13 cellular contexts compared by ENCODE assay signal in genomic region chr4:15652191-15652590, GRCh38. TPM values are rescaled to one million over a fixed set of nuclear protein-coding genes. Genes with fewer than 3 reads are reported as not detected.
DNase-seq lines count a peak whose midpoint lies in the region; ATAC-seq, FAIRE-seq and TF ChIP-seq lines count a peak whose summit lies in the region.
"Had no signal": no experiment of that assay in that cellular context is flagged by ENCODE, and none has a peak within 500 bp of the region (broad histone marks: within the 10 kb centered on the region; RNA-seq: fewer than 3 reads in every experiment).

No MANE protein-coding gene starts in this region.

- peaks cover 20% of the 10 kb centered on the region for H3K4me1 Mint-ChIP-seq in glutamatergic neuron (ENCODE audit: low read depth, unreplicated experiment)

- H3K27me3 ChIP-seq in small intestine (ENCODE audit: control insufficient read depth in 2 of 2, insufficient read depth in 2 of 2, low read length in 2 of 2) = no peaks in the 10 kb centered on the region
- H3K27me3 ChIP-seq: body of pancreas had no signal

- peaks cover 11% of the 10 kb centered on the region for H3K27me3 Mint-ChIP-seq in glutamatergic neuron (ENCODE audit: unreplicated experiment)

- peaks cover 6% of the 10 kb centered on the region for H3K9me3 Mint-ChIP-seq in glutamatergic neuron (ENCODE audit: unreplicated experiment)

- no peak overlapping the region for H3K27ac Mint-ChIP-seq in glutamatergic neuron (ENCODE audit: unreplicated experiment)

- H3K36me3 Mint-ChIP-seq in glutamatergic neuron (ENCODE audit: unreplicated experiment) = no peaks in the 10 kb centered on the region

- H3K4me3 ChIP-seq in GM12865 (ENCODE audit: low read depth, low read length) = peak overlapping the region; percentile 11; the same call in 1 of the 2 replicates
- H3K4me3 ChIP-seq in small intestine (ENCODE audit: low read depth in 1 of 2, low read length in 2 of 2) = no peak overlapping the region
- H3K4me3 ChIP-seq: body of pancreas had no signal

- H3K27ac ChIP-seq in VCaP = peak overlapping the region; percentile 95
- H3K27ac ChIP-seq in small intestine (ENCODE audit: low read depth in 1 of 2, low read length in 1 of 2) = no peak overlapping the region

- no peaks in the 10 kb centered on the region for H3K36me3 ChIP-seq in small intestine (ENCODE audit: control insufficient read depth in 2 of 2, insufficient read depth in 2 of 2, low read length in 2 of 2)

- no peaks in the 10 kb centered on the region for H3K9me3 ChIP-seq in small intestine (ENCODE audit: control insufficient read depth, low read depth)
- H3K9me3 ChIP-seq: body of pancreas had no signal

- no peak for TF ChIP-seq CTCF in GM12865 (IDR thresholded peaks at IDR 0.05; ENCODE audit: insufficient read depth, low read depth, low read length, missing control alignments)
- no peak for TF ChIP-seq CTCF in VCaP (conservative IDR thresholded peaks at IDR 0.05)
- TF ChIP-seq CTCF in glutamatergic neuron (IDR thresholded peaks at IDR 0.05; ENCODE audit: partially characterized antibody, unreplicated experiment) = no peak
- no peak for TF ChIP-seq CTCF in GM10266 (IDR thresholded peaks at IDR 0.05; ENCODE audit: control insufficient read depth, insufficient read depth, low read depth, missing control alignments)

- no peak for FAIRE-seq in small intestine (lab: Jason Lieb, UNC)
- FAIRE-seq: G401.6 had no signal

- ATAC-seq in HG03354 (IDR thresholded peaks at IDR 0.05; ENCODE audit: poor library complexity, severe bottlenecking, unreplicated experiment) (no peak), GM21390 (IDR thresholded peaks at IDR 0.05; ENCODE audit: unreplicated experiment) (no peak)
- ATAC-seq: body of pancreas had no signal

- peak overlapping the region; percentile 64 for H3K4me3 Mint-ChIP-seq in glutamatergic neuron (ENCODE audit: unreplicated experiment)

- 33 to 76% (median 43%) methylated on average over 1 of the region's 1 CpG for WGBS in small intestine, 3 donors

- peaks cover 0 to 5% of the 10 kb centered on the region in 2 donors for H3K4me1 ChIP-seq in small intestine (ENCODE audit: control insufficient read depth in 2 of 2, insufficient read depth in 1 of 2, low read depth in 1 of 2, low read length in 1 of 2)

- no peak for DNase-seq in GM12865 (ENCODE audit: low read depth)
- DNase-seq in glutamatergic neuron = no peak
- DNase-seq in small intestine = peak; percentile 25
- no peak for DNase-seq in GM10266 (ENCODE audit: extremely low spot score)
- no peak for DNase-seq in SW 1271 (lab: John Stamatoyannopoulos, UW)
- DNase-seq: activated CD4-positive, CD25-positive, alpha-beta regulatory T cell; body of pancreas; NCI-H446 treated with DMSO at 0.1 percent for 48 hours; stimulated activated CD4-positive, alpha-beta T cell treated with anti-CD3 and anti-CD28 coated beads, Interleukin-2, amount 100 ng/mL, for 24 hours had no signal

RNA-seq across cellular contexts. Expression of gene FBXL5, which starts 3.0 kb away (rescaled TPM):
- total RNA-seq in glutamatergic neuron (ENCODE audit: unreplicated experiment) = 62.2 TPM
- 10 to 100 TPM; 38.4 to 54.6 (median 52.6) TPM for polyA plus RNA-seq in small intestine

RNA-seq across cellular contexts. Expression of gene FAM200B, which starts 29.4 kb away (rescaled TPM):
- total RNA-seq in glutamatergic neuron (ENCODE audit: unreplicated experiment) = 27.4 TPM
- polyA plus RNA-seq in small intestine = 10 to 100 TPM; 40.4 to 78.3 (median 58.9) TPM

RNA-seq across cellular contexts. Expression of gene BST1, which starts 50.7 kb away (rescaled TPM):
- total RNA-seq in glutamatergic neuron (ENCODE audit: unreplicated experiment) = not detected
- polyA plus RNA-seq in small intestine = 10 to 100 TPM; 13.4 to 83.8 (median 74.7) TPM
